20 cellular contexts compared by ENCODE assay signal in the genomic region with DNA sequence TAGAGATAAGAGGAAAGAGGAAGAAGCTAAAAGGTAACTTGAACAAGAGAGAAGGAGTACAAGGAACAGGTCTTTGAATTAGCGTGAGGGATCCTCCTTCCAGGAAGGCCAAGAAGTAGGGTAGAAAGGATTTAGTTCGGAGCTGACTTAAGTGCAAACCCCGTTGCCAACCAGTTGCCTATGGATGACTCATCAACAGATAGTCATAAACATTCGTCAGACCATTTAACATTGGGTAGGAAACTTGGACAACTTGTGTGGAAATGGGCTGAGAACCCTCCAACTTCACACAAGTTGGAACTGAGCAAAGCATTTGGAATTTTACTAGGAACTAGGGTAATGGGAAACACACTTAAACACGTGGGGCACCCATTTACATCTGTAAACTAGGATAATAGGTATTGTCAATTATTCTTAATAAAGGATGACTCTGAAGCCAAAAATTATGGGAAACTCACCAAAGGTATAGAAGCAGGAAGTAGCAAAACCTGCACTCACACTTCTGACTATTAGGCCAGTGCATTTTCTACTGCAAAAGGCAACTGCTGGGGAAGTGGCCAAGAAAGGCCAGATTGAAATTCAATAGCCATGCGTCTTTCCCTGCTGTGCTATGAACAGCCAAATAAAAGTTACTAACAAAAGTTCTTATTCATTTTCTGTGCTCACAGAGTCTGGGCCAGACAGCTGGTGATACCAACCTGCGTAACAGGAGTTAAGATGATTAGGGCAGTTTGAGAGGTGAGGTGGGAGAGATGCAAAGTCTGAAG.
DNase-seq lines count a peak whose midpoint lies in the region; ATAC-seq and TF ChIP-seq lines count a peak whose summit lies in the region.
"Had no signal": no experiment of that assay in that cellular context is flagged by ENCODE, and none has a peak within 500 bp of the region (broad histone marks: within the 10 kb centered on the region; RNA-seq: fewer than 3 reads in every experiment).

No MANE protein-coding gene starts in this region.

- H3K36me3 Mint-ChIP-seq in nephron (ENCODE audit: low read depth) = no peaks in the 10 kb centered on the region
- H3K36me3 Mint-ChIP-seq in type B pancreatic cell = no peaks in the 10 kb centered on the region
- H3K36me3 Mint-ChIP-seq: immature natural killer cell had no signal

- no peaks in the 10 kb centered on the region for H3K27me3 ChIP-seq in MG63
- H3K27me3 ChIP-seq: adrenal gland, tibial artery had no signal

- no peaks in the 10 kb centered on the region for H3K36me3 ChIP-seq in MG63
- H3K36me3 ChIP-seq: adrenal gland, tibial artery had no signal

- no peaks in the 10 kb centered on the region for H3K9me3 Mint-ChIP-seq in nephron
- no peaks in the 10 kb centered on the region for H3K9me3 Mint-ChIP-seq in type B pancreatic cell

- peaks cover 41% of the 10 kb centered on the region for H3K4me1 Mint-ChIP-seq in nephron
- peaks cover 3% of the 10 kb centered on the region for H3K4me1 Mint-ChIP-seq in type B pancreatic cell (ENCODE audit: unreplicated experiment)
- H3K4me1 Mint-ChIP-seq: B cell, immature natural killer cell had no signal

- ATAC-seq in GM18867 (IDR thresholded peaks at IDR 0.05; ENCODE audit: unreplicated experiment) = no peak
- ATAC-seq: left ventricle myocardium superior; Right ventricle myocardium inferior; sciatic nerve; stimulated activated naive CD8-positive, alpha-beta T cell treated with anti-CD3 and anti-CD28 coated beads, Interleukin-15, Interleukin-2, amounts not matched to agents 100 U/mL and 50 U/mL, for 24 hours had no signal

- H3K27me3 Mint-ChIP-seq in nephron (ENCODE audit: low read depth) (no peaks in the 10 kb centered on the region), type B pancreatic cell (peaks cover 3% of the 10 kb centered on the region)

- H3K27ac Mint-ChIP-seq in nephron (peak overlapping the region; percentile 48 to 64 (median 64)), type B pancreatic cell (no peak overlapping the region)
- H3K27ac Mint-ChIP-seq: B cell, immature natural killer cell had no signal

- H3K4me3 Mint-ChIP-seq in nephron (no peak overlapping the region), type B pancreatic cell (no peak overlapping the region)
- H3K4me3 Mint-ChIP-seq: B cell, immature natural killer cell had no signal

- DNase-seq in ELR (ENCODE audit: low read depth) = peak; percentile 33
- DNase-seq in MG63 = peak; percentile 81
- DNase-seq in epithelial cell of esophagus (ENCODE audit: low read depth) = peak; percentile 20
- no peak for DNase-seq in AG20443 (ENCODE audit: low spot score)
- no peak for DNase-seq in type B pancreatic cell (ENCODE audit: extremely low spot score, unreplicated experiment)
- DNase-seq: activated CD8-positive, alpha-beta memory T cell treated with anti-CD3 and anti-CD28 coated beads, Interleukin-2, amount 50 U/mL, for 48 hours; activated gamma-delta T cell; adrenal gland; COR-L47; immature natural killer cell; left ventricle myocardium superior; NCI-H1930; NCI-H510A treated with DMSO at 0.1 percent for 48 hours; stimulated activated naive CD8-positive, alpha-beta T cell treated with anti-CD3 and anti-CD28 coated beads, Interleukin-15, Interleukin-2, amounts not matched to agents 100 U/mL and 50 U/mL, for 24 hours; tibial artery had no signal

- TF ChIP-seq CTCF in epithelial cell of esophagus (IDR thresholded peaks at IDR 0.05; ENCODE audit: insufficient read depth, low read depth, low read length, missing control alignments) = no peak
- no peak for TF ChIP-seq CTCF in nephron (IDR thresholded peaks at IDR 0.05; ENCODE audit: unreplicated experiment in 3 of 3)
- no peak for TF ChIP-seq CTCF in type B pancreatic cell (conservative IDR thresholded peaks at IDR 0.05)

- no peaks in the 10 kb centered on the region for H3K9me3 ChIP-seq in MG63
- H3K9me3 ChIP-seq: adrenal gland, tibial artery had no signal

- no peak overlapping the region for H3K4me3 ChIP-seq in MG63
- H3K4me3 ChIP-seq in epithelial cell of esophagus (ENCODE audit: low read length) = no peak overlapping the region
- H3K4me3 ChIP-seq: adrenal gland, tibial artery had no signal

Comparison
In these comparisons a context has a peak if more than half of its experiments do, and no peak if none do; other contexts are left out.
1. DNase-seq: peak in ELR (single experiment), MG63 (single experiment) and epithelial cell of esophagus (single experiment); none in AG20443 (single experiment) and type B pancreatic cell (single experiment).